ENCODE assay signal across 1 cellular context in the genomic region with DNA sequence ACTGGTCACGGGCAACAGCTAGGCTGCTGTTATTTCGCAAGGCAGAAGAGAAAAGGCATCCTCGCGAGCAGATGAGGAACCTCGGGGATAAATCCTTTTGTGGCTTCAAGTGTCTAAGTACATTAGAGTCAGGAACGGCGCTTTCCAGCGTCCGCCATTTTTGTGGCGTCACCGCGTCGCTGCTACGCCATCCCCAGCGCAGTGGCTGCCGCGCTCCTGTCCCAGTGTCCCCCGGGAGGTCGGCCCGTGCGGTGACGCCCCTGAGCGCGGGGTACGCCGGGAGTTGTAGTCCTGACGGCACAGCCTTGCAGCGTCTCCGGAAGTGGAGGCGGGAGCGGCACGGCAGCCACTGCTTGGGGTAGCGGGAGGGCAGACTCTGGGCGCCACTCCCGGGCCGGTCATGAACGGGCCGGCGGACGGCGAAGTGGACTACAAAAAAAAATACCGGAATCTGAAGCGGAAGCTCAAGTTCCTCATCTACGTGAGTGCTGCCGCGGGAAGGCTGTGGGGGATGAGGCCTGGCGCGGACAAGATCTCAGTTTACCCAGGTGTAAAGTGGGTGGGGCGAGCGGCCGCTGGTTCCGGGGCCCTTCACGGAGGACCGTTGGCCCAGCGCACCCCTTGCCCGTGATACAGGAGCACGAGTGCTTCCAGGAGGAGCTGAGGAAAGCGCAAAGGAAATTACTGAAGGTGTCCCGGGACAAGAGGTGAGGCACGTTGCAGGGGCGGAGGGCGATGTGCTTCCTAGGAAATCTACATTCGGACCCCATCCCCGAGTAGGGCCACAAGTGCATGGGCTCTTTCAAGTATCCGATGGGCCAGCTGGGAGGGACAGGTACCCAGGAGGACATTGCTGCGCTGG.
TF ChIP-seq lines count a peak whose summit lies in the region.

A gene with protein sequence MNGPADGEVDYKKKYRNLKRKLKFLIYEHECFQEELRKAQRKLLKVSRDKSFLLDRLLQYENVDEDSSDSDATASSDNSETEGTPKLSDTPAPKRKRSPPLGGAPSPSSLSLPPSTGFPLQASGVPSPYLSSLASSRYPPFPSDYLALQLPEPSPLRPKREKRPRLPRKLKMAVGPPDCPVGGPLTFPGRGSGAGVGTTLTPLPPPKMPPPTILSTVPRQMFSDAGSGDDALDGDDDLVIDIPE (plus strand): TSS at position 331 of the 862 bp plus-strand sequence. CDS start 70 bp downstream, at position 401.

TF ChIP-seq in HepG2, 621 proteins besides CTCF, POLR2A, EP300 and RAD21 (continued from another document and continues in another):
- TF ChIP-seq, protein P1, sequence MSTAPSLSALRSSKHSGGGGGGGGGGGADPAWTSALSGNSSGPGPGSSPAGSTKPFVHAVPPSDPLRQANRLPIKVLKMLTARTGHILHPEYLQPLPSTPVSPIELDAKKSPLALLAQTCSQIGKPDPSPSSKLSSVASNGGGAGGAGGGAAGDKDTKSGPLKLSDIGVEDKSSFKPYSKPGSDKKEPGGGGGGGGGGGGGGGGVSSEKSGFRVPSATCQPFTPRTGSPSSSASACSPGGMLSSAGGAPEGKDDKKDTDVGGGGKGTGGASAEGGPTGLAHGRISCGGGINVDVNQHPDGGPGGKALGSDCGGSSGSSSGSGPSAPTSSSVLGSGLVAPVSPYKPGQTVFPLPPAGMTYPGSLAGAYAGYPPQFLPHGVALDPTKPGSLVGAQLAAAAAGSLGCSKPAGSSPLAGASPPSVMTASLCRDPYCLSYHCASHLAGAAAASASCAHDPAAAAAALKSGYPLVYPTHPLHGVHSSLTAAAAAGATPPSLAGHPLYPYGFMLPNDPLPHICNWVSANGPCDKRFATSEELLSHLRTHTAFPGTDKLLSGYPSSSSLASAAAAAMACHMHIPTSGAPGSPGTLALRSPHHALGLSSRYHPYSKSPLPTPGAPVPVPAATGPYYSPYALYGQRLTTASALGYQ (CRISPR knock-in tag; IDR thresholded peaks at IDR 0.05), result peak; percentile 28; the same call in 1 of the 2 replicates
- TF ChIP-seq RBM39 (IDR thresholded peaks at IDR 0.05; ENCODE audit: low read depth, low read length, poor library complexity, severe bottlenecking) (peak; percentile 84), GTF2F1 (IDR thresholded peaks at IDR 0.05; ENCODE audit: low read length) (no peak), HNRNPL (IDR thresholded peaks at IDR 0.05; ENCODE audit: low read depth, low read length) (peak; percentile 61; the same call in 1 of the 2 replicates), NR0B2 (CRISPR knock-in tag; IDR thresholded peaks at IDR 0.05) (peak; percentile 67), SP4 (CRISPR knock-in tag; IDR thresholded peaks at IDR 0.05) (peak; percentile 94), SMAD1 (CRISPR knock-in tag; IDR thresholded peaks at IDR 0.05; ENCODE audit: borderline replicate concordance, low read depth) (0 out of 2 replicates have a peak, but pooled peaks have one; percentile 20), NFKBIZ (CRISPR knock-in tag; IDR thresholded peaks at IDR 0.05) (no peak; the same call in 1 of the 2 replicates), ZNF616 (CRISPR knock-in tag; IDR thresholded peaks at IDR 0.05; ENCODE audit: low read depth) (no peak), SRSF4 (IDR thresholded peaks at IDR 0.05; ENCODE audit: low read depth, low read length, poor library complexity, severe bottlenecking) (no peak), TEF (CRISPR knock-in tag; IDR thresholded peaks at IDR 0.05) (no peak; the same call in 1 of the 2 replicates), ZXDC (CRISPR knock-in tag; IDR thresholded peaks at IDR 0.05) (peak; percentile 90; the same call in 1 of the 2 replicates), KDM4B (CRISPR knock-in tag; IDR thresholded peaks at IDR 0.05) (peak; percentile 61), ARNT2 (CRISPR knock-in tag; IDR thresholded peaks at IDR 0.05; ENCODE audit: low read depth) (no peak; the same call in 1 of the 2 replicates), JUND (CRISPR knock-in tag; IDR thresholded peaks at IDR 0.05) (peak; percentile 64), CHCHD3 (CRISPR knock-in tag; IDR thresholded peaks at IDR 0.05) (0 out of 2 replicates have a peak, but pooled peaks have one; percentile 4), KLF13 (CRISPR knock-in tag; IDR thresholded peaks at IDR 0.05) (no peak), SMYD3 (CRISPR knock-in tag; IDR thresholded peaks at IDR 0.05) (no peak; the same call in 1 of the 2 replicates), ZNF382 (CRISPR knock-in tag; IDR thresholded peaks at IDR 0.05; ENCODE audit: borderline replicate concordance) (no peak), MAFG (CRISPR knock-in tag; IDR thresholded peaks at IDR 0.05) (no peak), ZNF207 (IDR thresholded peaks at IDR 0.05; ENCODE audit: borderline replicate concordance) (no peak), ZNF232 (CRISPR knock-in tag; IDR thresholded peaks at IDR 0.05; ENCODE audit: borderline replicate concordance) (peak; percentile 73), SNRNP70 (IDR thresholded peaks at IDR 0.05; ENCODE audit: low read depth, low read length) (no peak), MAFK (conservative IDR thresholded peaks at IDR 0.05 in 1 of 2, IDR thresholded peaks at IDR 0.05 in 1 of 2; ENCODE audit: low read length in 2 of 2) (no peak), ZNF431 (CRISPR knock-in tag; IDR thresholded peaks at IDR 0.05; ENCODE audit: borderline replicate concordance, low read depth) (peak; percentile 86; the same call in 1 of the 2 replicates), ZNF576 (CRISPR knock-in tag; IDR thresholded peaks at IDR 0.05) (peak; percentile 93), ZBTB21 (CRISPR knock-in tag; IDR thresholded peaks at IDR 0.05) (peak; percentile 100), ZNF274 (CRISPR knock-in tag; IDR thresholded peaks at IDR 0.05) (peak; percentile 19; the same call in 1 of the 2 replicates), SKI (IDR thresholded peaks at IDR 0.05; ENCODE audit: partially characterized antibody) (peak; percentile 52), BATF2 (CRISPR knock-in tag; IDR thresholded peaks at IDR 0.05) (0 out of 2 replicates have a peak, but pooled peaks have one; percentile 8), YEATS4 (CRISPR knock-in tag; IDR thresholded peaks at IDR 0.05; ENCODE audit: borderline replicate concordance) (peak; percentile 97), MYNN (CRISPR knock-in tag; IDR thresholded peaks at IDR 0.05; ENCODE audit: low read depth) (no peak)
- TF ChIP-seq, protein P2, sequence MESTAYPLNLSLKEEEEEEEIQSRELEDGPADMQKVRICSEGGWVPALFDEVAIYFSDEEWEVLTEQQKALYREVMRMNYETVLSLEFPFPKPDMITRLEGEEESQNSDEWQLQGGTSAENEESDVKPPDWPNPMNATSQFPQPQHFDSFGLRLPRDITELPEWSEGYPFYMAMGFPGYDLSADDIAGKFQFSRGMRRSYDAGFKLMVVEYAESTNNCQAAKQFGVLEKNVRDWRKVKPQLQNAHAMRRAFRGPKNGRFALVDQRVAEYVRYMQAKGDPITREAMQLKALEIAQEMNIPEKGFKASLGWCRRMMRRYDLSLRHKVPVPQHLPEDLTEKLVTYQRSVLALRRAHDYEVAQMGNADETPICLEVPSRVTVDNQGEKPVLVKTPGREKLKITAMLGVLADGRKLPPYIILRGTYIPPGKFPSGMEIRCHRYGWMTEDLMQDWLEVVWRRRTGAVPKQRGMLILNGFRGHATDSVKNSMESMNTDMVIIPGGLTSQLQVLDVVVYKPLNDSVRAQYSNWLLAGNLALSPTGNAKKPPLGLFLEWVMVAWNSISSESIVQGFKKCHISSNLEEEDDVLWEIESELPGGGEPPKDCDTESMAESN (CRISPR knock-in tag; conservative IDR thresholded peaks at IDR 0.05), result peak; percentile 81; the same call in 1 of the 2 replicates
- TF ChIP-seq, protein P3, sequence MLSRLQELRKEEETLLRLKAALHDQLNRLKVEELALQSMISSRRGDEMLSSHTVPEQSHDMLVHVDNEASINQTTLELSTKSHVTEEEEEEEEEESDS (CRISPR knock-in tag; IDR thresholded peaks at IDR 0.05; ENCODE audit: borderline replicate concordance), result 0 out of 2 replicates have a peak, but pooled peaks have one; percentile 24
- TF ChIP-seq, protein P4, sequence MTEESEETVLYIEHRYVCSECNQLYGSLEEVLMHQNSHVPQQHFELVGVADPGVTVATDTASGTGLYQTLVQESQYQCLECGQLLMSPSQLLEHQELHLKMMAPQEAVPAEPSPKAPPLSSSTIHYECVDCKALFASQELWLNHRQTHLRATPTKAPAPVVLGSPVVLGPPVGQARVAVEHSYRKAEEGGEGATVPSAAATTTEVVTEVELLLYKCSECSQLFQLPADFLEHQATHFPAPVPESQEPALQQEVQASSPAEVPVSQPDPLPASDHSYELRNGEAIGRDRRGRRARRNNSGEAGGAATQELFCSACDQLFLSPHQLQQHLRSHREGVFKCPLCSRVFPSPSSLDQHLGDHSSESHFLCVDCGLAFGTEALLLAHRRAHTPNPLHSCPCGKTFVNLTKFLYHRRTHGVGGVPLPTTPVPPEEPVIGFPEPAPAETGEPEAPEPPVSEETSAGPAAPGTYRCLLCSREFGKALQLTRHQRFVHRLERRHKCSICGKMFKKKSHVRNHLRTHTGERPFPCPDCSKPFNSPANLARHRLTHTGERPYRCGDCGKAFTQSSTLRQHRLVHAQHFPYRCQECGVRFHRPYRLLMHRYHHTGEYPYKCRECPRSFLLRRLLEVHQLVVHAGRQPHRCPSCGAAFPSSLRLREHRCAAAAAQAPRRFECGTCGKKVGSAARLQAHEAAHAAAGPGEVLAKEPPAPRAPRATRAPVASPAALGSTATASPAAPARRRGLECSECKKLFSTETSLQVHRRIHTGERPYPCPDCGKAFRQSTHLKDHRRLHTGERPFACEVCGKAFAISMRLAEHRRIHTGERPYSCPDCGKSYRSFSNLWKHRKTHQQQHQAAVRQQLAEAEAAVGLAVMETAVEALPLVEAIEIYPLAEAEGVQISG (CRISPR knock-in tag; IDR thresholded peaks at IDR 0.05), result peak; percentile 97
- TF ChIP-seq, protein P5, sequence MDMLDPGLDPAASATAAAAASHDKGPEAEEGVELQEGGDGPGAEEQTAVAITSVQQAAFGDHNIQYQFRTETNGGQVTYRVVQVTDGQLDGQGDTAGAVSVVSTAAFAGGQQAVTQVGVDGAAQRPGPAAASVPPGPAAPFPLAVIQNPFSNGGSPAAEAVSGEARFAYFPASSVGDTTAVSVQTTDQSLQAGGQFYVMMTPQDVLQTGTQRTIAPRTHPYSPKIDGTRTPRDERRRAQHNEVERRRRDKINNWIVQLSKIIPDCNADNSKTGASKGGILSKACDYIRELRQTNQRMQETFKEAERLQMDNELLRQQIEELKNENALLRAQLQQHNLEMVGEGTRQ (IDR thresholded peaks at IDR 0.05; ENCODE audit: low read depth, low read length), result no peak
- TF ChIP-seq, protein P5 (CRISPR knock-in tag; IDR thresholded peaks at IDR 0.05; ENCODE audit: borderline replicate concordance), result no peak; the same call in 1 of the 2 replicates
- TF ChIP-seq, protein P6, sequence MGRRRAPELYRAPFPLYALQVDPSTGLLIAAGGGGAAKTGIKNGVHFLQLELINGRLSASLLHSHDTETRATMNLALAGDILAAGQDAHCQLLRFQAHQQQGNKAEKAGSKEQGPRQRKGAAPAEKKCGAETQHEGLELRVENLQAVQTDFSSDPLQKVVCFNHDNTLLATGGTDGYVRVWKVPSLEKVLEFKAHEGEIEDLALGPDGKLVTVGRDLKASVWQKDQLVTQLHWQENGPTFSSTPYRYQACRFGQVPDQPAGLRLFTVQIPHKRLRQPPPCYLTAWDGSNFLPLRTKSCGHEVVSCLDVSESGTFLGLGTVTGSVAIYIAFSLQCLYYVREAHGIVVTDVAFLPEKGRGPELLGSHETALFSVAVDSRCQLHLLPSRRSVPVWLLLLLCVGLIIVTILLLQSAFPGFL (CRISPR knock-in tag; IDR thresholded peaks at IDR 0.05), result no peak
